In genomic region chr17:27601069-27601974, GRCh38 we compare ENCODE assay signal across 1 cellular context.
TF ChIP-seq lines count a peak whose summit lies in the region.

No MANE protein-coding gene starts in this region.

TF ChIP-seq in HEK293, 187 proteins besides CTCF, POLR2A, EP300 and RAD21 (continued from another document):
- TF ChIP-seq ZBTB6 (tag by site-specific recombination; IDR thresholded peaks at IDR 0.05) (no peak), PRDM1 (tag by site-specific recombination; IDR thresholded peaks at IDR 0.05) (0 out of 2 replicates have a peak, but pooled peaks have one; percentile 27), SETDB1 (IDR thresholded peaks at IDR 0.05; ENCODE audit: insufficient read length, low read length) (no peak), ZNF302 (tag by site-specific recombination; IDR thresholded peaks at IDR 0.05; ENCODE audit: low read depth) (no peak), ZFP41 (tag by site-specific recombination; IDR thresholded peaks at IDR 0.05; ENCODE audit: borderline replicate concordance) (no peak), ZNF654 (tag by site-specific recombination; IDR thresholded peaks at IDR 0.05; ENCODE audit: low read depth) (peak; percentile 91), ZNF248 (tag by site-specific recombination; IDR thresholded peaks at IDR 0.05) (no peak), ZNF341 (tag by site-specific recombination; IDR thresholded peaks at IDR 0.05; ENCODE audit: low read depth) (peak; percentile 87)
